In genomic region chr2:104701471-104701911, GRCh38 we compare ENCODE assay signal across 23 cellular contexts.
DNase-seq lines count a peak whose midpoint lies in the region; ATAC-seq and TF ChIP-seq lines count a peak whose summit lies in the region.
"Had no signal": no experiment of that assay in that cellular context is flagged by ENCODE, and none has a peak within 500 bp of the region (broad histone marks: within the 10 kb centered on the region; RNA-seq: fewer than 3 reads in every experiment).

No MANE protein-coding gene starts in this region.

- no peak overlapping the region for H4K91ac ChIP-seq in H9 (ENCODE audit: insufficient read length, low read depth, low read length)

- H3K23me2 ChIP-seq in H9 (ENCODE audit: insufficient read length, low read depth, low read length, poor library complexity, severe bottlenecking): no peaks in the 10 kb centered on the region

- H3K4me1 Mint-ChIP-seq in H9: peaks cover 32% of the 10 kb centered on the region in 2 experiments

- H3K27me3 Mint-ChIP-seq in H9 (ENCODE audit: low read depth): 0 out of 2 replicates have a peak, but pooled peaks cover 4% of the 10 kb centered on the region

- no peak overlapping the region for H3T11ph ChIP-seq in H9 (ENCODE audit: low read length)

- no peaks in the 10 kb centered on the region for H3K27me3 ChIP-seq in H9 (ENCODE audit: insufficient read depth, low read length)
- H3K27me3 ChIP-seq: esophagus squamous epithelium, neutrophil had no signal

- H3K27ac ChIP-seq in H9 (ENCODE audit: insufficient read length, low read depth, low read length): no peak overlapping the region
- H3K27ac ChIP-seq: C4-2B, esophagus squamous epithelium, gastrocnemius medialis, neutrophil had no signal

- H3K4ac ChIP-seq in H9 (ENCODE audit: low read depth, low read length): no peak overlapping the region

- no peak overlapping the region for H3K18ac ChIP-seq in H9 (ENCODE audit: insufficient read length, low read depth, low read length)

- H3K9me3 ChIP-seq in H9 (ENCODE audit: control insufficient read depth, low read depth, low read length): no peaks in the 10 kb centered on the region
- H3K9me3 ChIP-seq: esophagus squamous epithelium, gastrocnemius medialis, neutrophil had no signal

- H2AFZ ChIP-seq in H9 (ENCODE audit: low read length): no peak overlapping the region

- no peak overlapping the region for H3K56ac ChIP-seq in H9 (ENCODE audit: insufficient read length, low read depth, low read length)

- H2BK5ac ChIP-seq in H9 (ENCODE audit: insufficient read length, low read length): no peak overlapping the region

- no peak overlapping the region for H3K23ac ChIP-seq in H9 (ENCODE audit: insufficient read length, low read depth, low read length)

- H3K4me1 ChIP-seq in H9 (ENCODE audit: insufficient read depth, low read length): no peaks in the 10 kb centered on the region
- H3K4me1 ChIP-seq: esophagus squamous epithelium, gastrocnemius medialis had no signal

- H3K79me2 ChIP-seq in H9 (ENCODE audit: insufficient read depth, low read length): no peaks in the 10 kb centered on the region

- no peak overlapping the region for H3K14ac ChIP-seq in H9 (ENCODE audit: insufficient read depth, low read length)

- H3K27ac Mint-ChIP-seq in H9: 0 out of 7 replicates have a peak overlapping the region, but pooled peaks of 1 of the 3 experiments have one; percentile 43
- H3K27ac Mint-ChIP-seq: activated naive CD4-positive, alpha-beta T cell treated with anti-CD3 and anti-CD28 coated beads, Interleukin-2, amount 50 U/mL, for 72 hours; activated T-helper 2 cell treated with anti-CD3 and anti-CD28 coated beads, Interferon-gamma antibody, Interleukin-2, Interleukin-4, amounts not matched to agents 10 μg/mL and 5 μg/mL and 100 μg/mL, durations not matched to agents 14 hours and 24 hours and 36 hours had no signal

- H3K9me3 Mint-ChIP-seq in H9: no peaks in the 10 kb centered on the region
- H3K9me3 Mint-ChIP-seq: activated naive CD4-positive, alpha-beta T cell treated with anti-CD3 and anti-CD28 coated beads, Interleukin-2, amount 50 U/mL, for 72 hours; activated T-helper 2 cell treated with anti-CD3 and anti-CD28 coated beads, Interferon-gamma antibody, Interleukin-2, Interleukin-4, amounts not matched to agents 10 μg/mL and 5 μg/mL and 100 μg/mL, durations not matched to agents 14 hours and 24 hours and 36 hours had no signal

- H2BK120ac ChIP-seq in H9 (ENCODE audit: low read depth, low read length, poor library complexity, severe bottlenecking): no peak overlapping the region

- no peak overlapping the region for H2BK15ac ChIP-seq in H9 (ENCODE audit: low read depth, low read length)

- no peaks in the 10 kb centered on the region for H3K36me3 Mint-ChIP-seq in H9 (ENCODE audit: insufficient read depth in 1 of 3, low read depth in 3 of 3)
- H3K36me3 Mint-ChIP-seq: activated naive CD4-positive, alpha-beta T cell treated with anti-CD3 and anti-CD28 coated beads, Interleukin-2, amount 50 U/mL, for 72 hours had no signal

- H3K79me1 ChIP-seq in H9 (ENCODE audit: insufficient read depth, low read depth, low read length, poor library complexity, severe bottlenecking): no peaks in the 10 kb centered on the region

- ATAC-seq in HG03095 (IDR thresholded peaks at IDR 0.05; ENCODE audit: unreplicated experiment) (no peak), HG03280 (IDR thresholded peaks at IDR 0.05; ENCODE audit: unreplicated experiment) (no peak)
- ATAC-seq: activated naive CD4-positive, alpha-beta T cell treated with anti-CD3 and anti-CD28 coated beads, Interleukin-2, amount 50 U/mL, for 72 hours; gastrocnemius medialis; Panc1 had no signal

- H2BK12ac ChIP-seq in H9 (ENCODE audit: insufficient read length, low read depth, low read length): no peak overlapping the region

- no peak for TF ChIP-seq CTCF in H9 (conservative IDR thresholded peaks at IDR 0.05)

- H4K5ac ChIP-seq in H9 (ENCODE audit: insufficient read length, low read depth, low read length): no peak overlapping the region

- no peak overlapping the region for H3K4me2 ChIP-seq in H9 (ENCODE audit: insufficient read depth, insufficient read length, low read length)

- no peak overlapping the region for H3K4me3 Mint-ChIP-seq in H9

- no CpG with 5 or more reads among the region's 17 CpGs for WGBS in H9 (ENCODE audit: extremely low coverage, insufficient read length, low lambda C conversion rate)

- DNase-seq in COLO829 (ENCODE audit: low spot score) (peak; percentile 9), NCI-H748 treated with DMSO at 0.1 percent for 48 hours (lab: John Stamatoyannopoulos, UW) (peak; percentile 21), foreskin melanocyte (peak; percentile 28), occipital lobe (lab: John Stamatoyannopoulos, UW) (peak; percentile 45), H9 (no peak)
- DNase-seq: activated CD4-positive, alpha-beta T cell treated with anti-CD3 and anti-CD28 coated beads, Interleukin-2, amount 50 U/mL, for 48 hours; Calu3; esophagus squamous epithelium; gastrocnemius medialis; HCEC 1CT; kidney glomerular epithelial cell; MV-4-11; NCI-H2029 treated with DMSO at 0.1 percent for 48 hours; NCI-H446 treated with DMSO at 0.1 percent for 48 hours; SHP77 treated with DMSO at 0.1 percent for 48 hours; SW 1271 had no signal

- no peak overlapping the region for H3K9ac ChIP-seq in H9 (ENCODE audit: extremely low read depth, insufficient read length, low read length)

- H2BK20ac ChIP-seq in H9 (ENCODE audit: low read depth, low read length, poor library complexity, severe bottlenecking): no peak overlapping the region

- H2AK5ac ChIP-seq in H9 (ENCODE audit: insufficient read length, low read length): no peak overlapping the region

- H4K8ac ChIP-seq in H9 (replicated peaks; ENCODE audit: insufficient read length, low read depth, low read length): no peak overlapping the region

- H4K20me1 ChIP-seq in H9 (ENCODE audit: control insufficient read depth, insufficient read depth, insufficient read length): no peaks in the 10 kb centered on the region
